8 cellular contexts compared by ENCODE assay signal in genomic region chr11:111926505-111927391, GRCh38. TPM values are rescaled to one million over a fixed set of nuclear protein-coding genes. Genes with fewer than 3 reads are reported as not detected.
A peak's percentile ranks its signal among the peaks of the same experiment; 100 is the strongest.
DNase-seq lines count a peak whose midpoint lies in the region; ATAC-seq and TF ChIP-seq lines count a peak whose summit lies in the region.

No MANE protein-coding gene starts in this region.

- peaks cover 14% of the 10 kb centered on the region for H3K4me1 ChIP-seq in HAP-1

- in situ Hi-C loops in G401 (cut with HindIII; ENCODE audit: low sequenced_read_pairs) (no loop called here), HAP-1 (cut with MboI; ENCODE audit: low sequenced_read_pairs) (no loop called here)

- H3K4me3 Mint-ChIP-seq in stimulated activated naive CD8-positive, alpha-beta T cell treated with anti-CD3 and anti-CD28 coated beads, Interleukin-15, amount 100 ng/mL, for 72 hours = peak overlapping the region; percentile 85

- TF ChIP-seq CTCF in fibroblast of villous mesenchyme (IDR thresholded peaks at IDR 0.05; ENCODE audit: insufficient read depth, low read depth, low read length) = peak; percentile 8
- no peak for TF ChIP-seq CTCF in neural cell (IDR thresholded peaks at IDR 0.05; ENCODE audit: poor library complexity, severe bottlenecking)

- no peaks in the 10 kb centered on the region for H3K9me3 ChIP-seq in HAP-1
- no peaks in the 10 kb centered on the region for H3K9me3 ChIP-seq in MG63
- no peaks in the 10 kb centered on the region for H3K9me3 ChIP-seq in neural cell (ENCODE audit: low read length)

- H3K9me2 ChIP-seq in neural cell (ENCODE audit: insufficient read depth, low read length) = no peaks in the 10 kb centered on the region

- no peaks in the 10 kb centered on the region for H3K36me3 ChIP-seq in HAP-1 (replicated peaks)
- H3K36me3 ChIP-seq in MG63 = no peaks in the 10 kb centered on the region
- H3K36me3 ChIP-seq in neural cell (ENCODE audit: insufficient read depth, low read length) = no peaks in the 10 kb centered on the region

- H3K27ac Mint-ChIP-seq in stimulated activated naive CD8-positive, alpha-beta T cell treated with anti-CD3 and anti-CD28 coated beads, Interleukin-15, amount 100 ng/mL, for 72 hours = peak overlapping the region; percentile 66 to 93

- TF ChIP-seq EP300 in neural cell (conservative IDR thresholded peaks at IDR 0.05; ENCODE audit: poor library complexity, severe bottlenecking) = no peak

- no peaks in the 10 kb centered on the region for H3K27me3 ChIP-seq in HAP-1 (ENCODE audit: low read depth)
- no peaks in the 10 kb centered on the region for H3K27me3 ChIP-seq in MG63
- H3K27me3 ChIP-seq in neural cell (ENCODE audit: insufficient read depth, low read depth, low read length) = no peaks in the 10 kb centered on the region

- peaks cover 4% of the 10 kb centered on the region for H3F3A ChIP-seq in neural cell (ENCODE audit: insufficient read depth, low read length, poor library complexity, severe bottlenecking)

- peak overlapping the region; percentile 80 for H2AFZ ChIP-seq in neural cell (ENCODE audit: low read depth, low read length)

- peak overlapping the region; percentile 56 for H3K27ac ChIP-seq in neural cell (ENCODE audit: low read length)

- H3K4me3 ChIP-seq in HAP-1 = peak overlapping the region; percentile 20
- peak overlapping the region; percentile 48 for H3K4me3 ChIP-seq in MG63
- peak overlapping the region; percentile 62 for H3K4me3 ChIP-seq in fibroblast of villous mesenchyme (ENCODE audit: low read depth, low read length)
- peak overlapping the region; percentile 73 for H3K4me3 ChIP-seq in neural cell (ENCODE audit: low read length)

- peak; percentile 93 for ATAC-seq in stimulated activated naive CD8-positive, alpha-beta T cell treated with anti-CD3 and anti-CD28 coated beads, Interleukin-15, amount 100 ng/mL, for 72 hours

- H3K9ac ChIP-seq in neural cell (ENCODE audit: low read length) = peak overlapping the region; percentile 60

- H3K4me1 Mint-ChIP-seq in stimulated activated naive CD8-positive, alpha-beta T cell treated with anti-CD3 and anti-CD28 coated beads, Interleukin-15, amount 100 ng/mL, for 72 hours = peaks cover 38% of the 10 kb centered on the region

- H3K79me2 ChIP-seq in neural cell (replicated peaks; ENCODE audit: insufficient read depth, low read length) = no peaks in the 10 kb centered on the region

- H3K9me3 Mint-ChIP-seq in stimulated activated naive CD8-positive, alpha-beta T cell treated with anti-CD3 and anti-CD28 coated beads, Interleukin-15, amount 100 ng/mL, for 72 hours = no peaks in the 10 kb centered on the region

- peaks cover 16% of the 10 kb centered on the region for H3K27me3 Mint-ChIP-seq in stimulated activated naive CD8-positive, alpha-beta T cell treated with anti-CD3 and anti-CD28 coated beads, Interleukin-15, amount 100 ng/mL, for 72 hours

- no peak for TF ChIP-seq RAD21 in neural cell (conservative IDR thresholded peaks at IDR 0.05)

- peak overlapping the region; percentile 80 for H3K4me2 ChIP-seq in neural cell (ENCODE audit: low read length)

- peak; percentile 99 for DNase-seq in G401 (ENCODE audit: low spot score)
- DNase-seq in HAP-1 (ENCODE audit: low spot score in 2 of 2) = peak; percentile 89 to 97
- DNase-seq in MG63 = peak; percentile 96
- peak; percentile 95 for DNase-seq in SHP77 (lab: John Stamatoyannopoulos, UW)
- DNase-seq in activated gamma-delta T cell (lab: John Stamatoyannopoulos, UW) = peak; percentile 95
- DNase-seq in fibroblast of villous mesenchyme (ENCODE audit: low read depth) = peak; percentile 97
- DNase-seq in stimulated activated naive CD8-positive, alpha-beta T cell treated with anti-CD3 and anti-CD28 coated beads, Interleukin-15, amount 100 ng/mL, for 72 hours = peak; percentile 96 to 97

- H4K20me1 ChIP-seq in neural cell (ENCODE audit: insufficient read depth) = no peaks in the 10 kb centered on the region

TF ChIP-seq in neural cell, 6 proteins besides CTCF, POLR2A, EP300 and RAD21:
- TF ChIP-seq TAF1 (IDR thresholded peaks at IDR 0.05; ENCODE audit: low read depth) (peak; percentile 7), SMC3 (conservative IDR thresholded peaks at IDR 0.05; ENCODE audit: poor library complexity) (no peak), MXI1 (conservative IDR thresholded peaks at IDR 0.05; ENCODE audit: poor library complexity, severe bottlenecking) (peak; percentile 66)

RNA-seq across cellular contexts. Expression of gene C11orf52, which starts 8.0 kb away (rescaled TPM):
- total RNA-seq in G401 (2014; rRNA removed; shearing (Covaris generic)) = 11.8 and 26.1 TPM in 2 replicates
- total RNA-seq in MG63 (2014; rRNA removed; shearing (Covaris generic); ENCODE audit: low replicate concordance) = not detected in 2 replicates
- total RNA-seq in fibroblast of villous mesenchyme = 0.32 and 0.86 TPM in 2 replicates
- not detected in 2 replicates for polyA plus RNA-seq in neural cell
- not detected in 2 replicates for polyA minus RNA-seq in neural cell

RNA-seq across cellular contexts. Expression of gene DIXDC1, which starts 10.4 kb away (rescaled TPM):
- total RNA-seq in G401 (2014; rRNA removed; shearing (Covaris generic)) = 64.4 and 67.8 TPM in 2 replicates
- total RNA-seq in MG63 (2014; rRNA removed; shearing (Covaris generic); ENCODE audit: low replicate concordance) = 5.2 and 7.0 TPM in 2 replicates
- total RNA-seq in fibroblast of villous mesenchyme = 27.1 and 30.2 TPM in 2 replicates
- 54.6 and 59.9 TPM in 2 replicates for polyA plus RNA-seq in neural cell
- 81.8 and 89.1 TPM in 2 replicates for polyA minus RNA-seq in neural cell

RNA-seq across cellular contexts. Expression of gene HSPB2, which starts 14.2 kb away (rescaled TPM):
- 11.7 and 30.6 TPM in 2 replicates for total RNA-seq in G401 (2014; rRNA removed; shearing (Covaris generic))
- 3.8 TPM in 1 of 2 replicates, not detected in the other for total RNA-seq in MG63 (2014; rRNA removed; shearing (Covaris generic); ENCODE audit: low replicate concordance)
- 0.43 and 0.64 TPM in 2 replicates for total RNA-seq in fibroblast of villous mesenchyme
- not detected in 2 replicates for polyA plus RNA-seq in neural cell
- not detected in 2 replicates for polyA minus RNA-seq in neural cell

RNA-seq across cellular contexts. Expression of gene CRYAB, which starts 15.2 kb away (rescaled TPM):
- total RNA-seq in G401 (2014; rRNA removed; shearing (Covaris generic)) = 153 and 175 TPM in 2 replicates
- 0.67 and 15.7 TPM in 2 replicates for total RNA-seq in MG63 (2014; rRNA removed; shearing (Covaris generic); ENCODE audit: low replicate concordance)
- 11.0 and 20.7 TPM in 2 replicates for total RNA-seq in fibroblast of villous mesenchyme
- not detected in 2 replicates for polyA plus RNA-seq in neural cell
- polyA minus RNA-seq in neural cell = not detected in 2 replicates

RNA-seq across cellular contexts. Expression of gene CFAP68, which starts 47.4 kb away (rescaled TPM):
- 41.0 and 66.8 TPM in 2 replicates for total RNA-seq in G401 (2014; rRNA removed; shearing (Covaris generic))
- total RNA-seq in MG63 (2014; rRNA removed; shearing (Covaris generic); ENCODE audit: low replicate concordance) = 11.3 and 27.4 TPM in 2 replicates
- 4.3 and 7.7 TPM in 2 replicates for total RNA-seq in fibroblast of villous mesenchyme
- polyA plus RNA-seq in neural cell = 22.0 and 28.1 TPM in 2 replicates
- 8.1 and 10.7 TPM in 2 replicates for polyA minus RNA-seq in neural cell

Comparison
In these comparisons a context has a peak if more than half of its experiments do, and no peak if none do; other contexts are left out.
1. Peak in every context shown above with its lines: DNase-seq, ATAC-seq, H3K4me3 ChIP-seq and H3K27ac ChIP-seq.
2. H3K4me3 ChIP-seq: peak in every context shown above with its lines; median percentile 73 in neural cell; 62 in fibroblast of villous mesenchyme; 48 in MG63; 20 in HAP-1.